8 cellular contexts compared by ENCODE assay signal in the genomic region with DNA sequence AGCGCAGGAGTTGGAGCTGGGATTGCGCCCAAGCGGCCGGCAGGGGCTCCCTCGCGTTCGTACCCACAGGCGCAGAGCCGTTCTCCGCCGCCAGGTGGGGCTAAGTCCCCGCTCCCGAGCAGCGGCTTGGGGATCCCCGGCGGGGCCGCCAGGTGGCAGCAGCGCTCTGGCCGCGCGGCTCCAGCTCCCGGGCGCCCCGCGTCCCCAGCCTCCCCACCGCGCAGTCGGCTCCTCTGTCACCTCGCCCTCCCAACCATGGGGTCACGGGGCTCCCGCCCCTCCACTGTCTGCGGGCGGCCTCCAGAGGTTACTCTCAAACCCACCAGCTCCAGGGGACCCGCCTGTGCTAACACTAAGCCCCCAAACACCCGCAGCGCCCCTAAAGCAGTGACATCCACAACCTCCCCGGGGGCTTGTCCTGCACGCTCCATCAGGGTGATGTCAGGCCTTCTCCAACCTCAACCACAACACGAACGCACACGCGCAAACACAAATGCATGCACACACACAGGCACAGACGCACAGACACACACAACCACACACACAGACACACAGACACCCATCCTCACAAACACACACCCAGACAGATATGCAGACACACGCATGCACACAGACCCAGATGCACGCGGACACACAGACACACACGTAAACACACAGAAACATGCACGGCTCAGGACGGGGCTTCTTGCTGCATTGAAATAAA. TPM values are rescaled to one million over a fixed set of nuclear protein-coding genes. Genes with fewer than 3 reads are reported as not detected.
DNase-seq lines count a peak whose midpoint lies in the region; ATAC-seq, FAIRE-seq and TF ChIP-seq lines count a peak whose summit lies in the region.

No MANE protein-coding gene starts in this region.

- H3K4me1 Mint-ChIP-seq in glutamatergic neuron (ENCODE audit: low read depth, unreplicated experiment): peaks cover 39% of the 10 kb centered on the region

- ATAC-seq in GM21825 (IDR thresholded peaks at IDR 0.05; ENCODE audit: unreplicated experiment): peak; percentile 79

- H3K36me3 Mint-ChIP-seq in glutamatergic neuron (ENCODE audit: unreplicated experiment): peaks cover 22% of the 10 kb centered on the region

- H3K27ac Mint-ChIP-seq in glutamatergic neuron (ENCODE audit: unreplicated experiment): peak overlapping the region; percentile 4

- TF ChIP-seq CTCF in glutamatergic neuron (IDR thresholded peaks at IDR 0.05; ENCODE audit: partially characterized antibody, unreplicated experiment): peak; percentile 100

- peaks cover 35% of the 10 kb centered on the region for H3K27me3 Mint-ChIP-seq in glutamatergic neuron (ENCODE audit: unreplicated experiment)

- FAIRE-seq in urothelium cell line (lab: Jason Lieb, UNC): peak; percentile 85

- DNase-seq in DMS53 treated with DMSO at 0.1 percent for 48 hours (lab: John Stamatoyannopoulos, UW; ENCODE audit: unreplicated experiment) (peak; percentile 37), LoVo (ENCODE audit: low spot score) (peak; percentile 85), SK-N-DZ (ENCODE audit: low spot score) (peak; percentile 64), glutamatergic neuron (peak; percentile 92), pons (ENCODE audit: low spot score) (peak; percentile 52), urothelium cell line (ENCODE audit: low spot score) (peak; percentile 92)
- DNase-seq in activated naive CD4-positive, alpha-beta T cell treated with Interleukin-2 at 50 U/mL for 16 hours: peak; percentile 87

- peaks cover 45% of the 10 kb centered on the region for H3K9me3 Mint-ChIP-seq in glutamatergic neuron (ENCODE audit: unreplicated experiment)

- peak overlapping the region; percentile 56 for H3K4me3 Mint-ChIP-seq in glutamatergic neuron (ENCODE audit: unreplicated experiment)

RNA-seq across cellular contexts. Expression of gene KCTD15, which starts 18.4 kb away (rescaled TPM):
- 37.0 and 40.7 TPM in 2 replicates for polyA plus RNA-seq in SK-N-DZ (2014; cell fraction: cytosol; rRNA removed)
- polyA plus RNA-seq in SK-N-DZ (2014; cell fraction: nucleus; rRNA removed): 78.0 and 79.8 TPM in 2 replicates
- total RNA-seq in glutamatergic neuron (ENCODE audit: unreplicated experiment): 53.4 TPM

Comparison
In these comparisons a context has a peak if more than half of its experiments do, and no peak if none do; other contexts are left out.
1. Peak in every context shown above with its lines: DNase-seq and ATAC-seq.
2. DNase-seq: peak in every context shown above with its lines; median percentile 92 in glutamatergic neuron; 92 in urothelium cell line; 87 in activated naive CD4-positive, alpha-beta T cell treated with Interleukin-2 at 50 U/mL for 16 hours; 85 in LoVo; 64 in SK-N-DZ; 52 in pons; 37 in DMS53 treated with DMSO at 0.1 percent for 48 hours.